ENCODE assay signal across 8 cellular contexts in the genomic region with DNA sequence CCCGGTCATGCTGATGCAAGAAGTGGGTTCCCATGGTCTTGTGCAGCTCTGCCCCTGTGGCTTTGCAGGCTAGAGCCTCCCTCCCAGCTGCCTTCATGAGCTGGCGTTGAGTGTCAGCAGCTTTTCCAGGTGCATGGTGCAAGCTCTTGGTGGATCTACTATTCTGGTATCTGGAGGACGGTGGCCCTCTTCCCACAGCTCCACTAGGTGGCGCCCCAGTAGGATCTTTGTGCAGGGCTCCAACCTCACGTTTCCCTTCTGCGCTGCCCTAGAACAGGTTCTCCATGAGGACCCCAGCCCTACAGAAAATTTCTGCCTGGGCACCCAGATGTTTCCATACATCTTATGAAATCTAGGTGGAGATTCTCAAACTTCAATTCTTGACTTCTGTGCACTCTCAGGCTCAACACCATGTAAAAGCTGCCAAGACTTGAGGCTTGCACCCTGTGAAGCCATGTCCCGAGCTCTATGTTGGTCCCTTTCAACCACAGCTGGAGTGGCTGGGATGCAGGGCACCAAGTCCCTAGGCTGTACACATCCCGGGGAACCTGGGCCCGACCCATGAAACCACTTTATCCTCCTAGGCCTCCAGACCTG.
DNase-seq lines count a peak whose midpoint lies in the region; ATAC-seq and TF ChIP-seq lines count a peak whose summit lies in the region.

No MANE protein-coding gene starts in this region.

- no peak overlapping the region for H3K27ac ChIP-seq in stomach

- H3K9me3 Mint-ChIP-seq in effector memory CD8-positive, alpha-beta T cell, result no peaks in the 10 kb centered on the region
- peaks cover 4% of the 10 kb centered on the region for H3K9me3 Mint-ChIP-seq in natural killer cell treated with Interleukin-12 subunit alpha and Interleukin-12 subunit beta and Interleukin-15 and Interleukin-18, amount 100 ng/mL, for 72 hours

- H3K27me3 Mint-ChIP-seq in effector memory CD8-positive, alpha-beta T cell, result peaks cover 20 to 24% of the 10 kb centered on the region in 2 donors
- peaks cover 17 to 41% of the 10 kb centered on the region in 2 donors for H3K27me3 Mint-ChIP-seq in natural killer cell treated with Interleukin-12 subunit alpha and Interleukin-12 subunit beta and Interleukin-15 and Interleukin-18, amount 100 ng/mL, for 72 hours

- no peak overlapping the region for H3K27ac Mint-ChIP-seq in effector memory CD8-positive, alpha-beta T cell
- no peak overlapping the region for H3K27ac Mint-ChIP-seq in natural killer cell treated with Interleukin-12 subunit alpha and Interleukin-12 subunit beta and Interleukin-15 and Interleukin-18, amount 100 ng/mL, for 72 hours

- TF ChIP-seq CTCF in stomach (IDR thresholded peaks at IDR 0.05), result peak in 5 of 7 experiments; percentile 53 to 79 (median 64)

- TF ChIP-seq EP300 in stomach (IDR thresholded peaks at IDR 0.05), result no peak

- DNase-seq in DMS153 (lab: John Stamatoyannopoulos, UW) (peak; percentile 1), DMS153 treated with DMSO at 0.1 percent for 48 hours (lab: John Stamatoyannopoulos, UW; ENCODE audit: unreplicated experiment) (no peak), NCI-H2029 (lab: John Stamatoyannopoulos, UW) (peak; percentile 30), stomach (peak; percentile 80)
- peak; percentile 59 to 74 for DNase-seq in activated CD4-positive, alpha-beta T cell treated with anti-CD3 and anti-CD28 coated beads, Interleukin-2, amount 50 U/mL, for 24 hours (ENCODE audit: low read depth in 1 of 2, low spot score in 1 of 2)
- DNase-seq in effector memory CD8-positive, alpha-beta T cell, result peak; percentile 54 to 58 (median 56)
- DNase-seq in natural killer cell treated with Interleukin-12 subunit alpha and Interleukin-12 subunit beta and Interleukin-15 and Interleukin-18, amount 100 ng/mL, for 72 hours (ENCODE audit: low spot score), result peak; percentile 66

- no peaks in the 10 kb centered on the region for H3K4me1 Mint-ChIP-seq in effector memory CD8-positive, alpha-beta T cell (ENCODE audit: low read depth in 2 of 2)
- H3K4me1 Mint-ChIP-seq in natural killer cell treated with Interleukin-12 subunit alpha and Interleukin-12 subunit beta and Interleukin-15 and Interleukin-18, amount 100 ng/mL, for 72 hours (ENCODE audit: low read depth in 2 of 2), result no peaks in the 10 kb centered on the region

- no peaks in the 10 kb centered on the region for H3K36me3 Mint-ChIP-seq in effector memory CD8-positive, alpha-beta T cell (ENCODE audit: insufficient read depth)
- H3K36me3 Mint-ChIP-seq in natural killer cell treated with Interleukin-12 subunit alpha and Interleukin-12 subunit beta and Interleukin-15 and Interleukin-18, amount 100 ng/mL, for 72 hours, result no peaks in the 10 kb centered on the region

- H3K27me3 ChIP-seq in stomach, result no peaks in the 10 kb centered on the region

- H3K4me3 Mint-ChIP-seq in effector memory CD8-positive, alpha-beta T cell, result no peak overlapping the region
- no peak overlapping the region for H3K4me3 Mint-ChIP-seq in natural killer cell treated with Interleukin-12 subunit alpha and Interleukin-12 subunit beta and Interleukin-15 and Interleukin-18, amount 100 ng/mL, for 72 hours

- H3K4me3 ChIP-seq in stomach, result no peak overlapping the region

- no peaks in the 10 kb centered on the region for H3K36me3 ChIP-seq in stomach

- no peaks in the 10 kb centered on the region for H3K4me1 ChIP-seq in stomach

- intact Hi-C loops in stomach (cut with DNase I; ENCODE audit: low total_unique reads), result no loop called here

- ATAC-seq in HG02571 (IDR thresholded peaks at IDR 0.05; ENCODE audit: unreplicated experiment), result peak; percentile 72
- peak; percentile 64 for ATAC-seq in effector memory CD8-positive, alpha-beta T cell (replicated peaks)
- ATAC-seq in natural killer cell treated with Interleukin-12 subunit alpha and Interleukin-12 subunit beta and Interleukin-15 and Interleukin-18, amount 100 ng/mL, for 72 hours, result peak in 1 of 2 donors; percentile 78

- no peak for TF ChIP-seq POLR2A in stomach (IDR thresholded peaks at IDR 0.05)

- H3K9me3 ChIP-seq in stomach, result no peaks in the 10 kb centered on the region

- WGBS in stomach, 5 donors, result 42 to 58% (median 47%) methylated on average over 7 to 9 of the region's 9 CpGs
